In the genomic region with DNA sequence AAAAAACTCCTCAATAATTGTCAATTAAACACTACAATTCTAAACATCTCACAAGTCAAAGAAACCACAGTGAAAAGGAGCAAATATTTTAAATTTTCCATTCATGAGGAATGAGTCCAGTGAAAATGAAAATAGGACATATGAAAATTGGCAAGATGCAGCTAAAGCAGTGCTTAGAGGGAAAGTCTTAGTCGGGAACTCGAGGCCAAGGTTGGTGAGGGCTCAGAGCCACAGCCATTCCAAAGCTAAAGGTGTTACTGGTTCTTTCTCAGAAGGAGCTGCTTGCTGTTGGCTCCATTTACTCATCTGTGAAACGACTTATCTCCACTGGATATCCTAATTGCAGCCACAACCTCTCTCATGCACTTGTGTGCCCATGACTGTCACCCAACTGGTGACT, we compare ENCODE assay signal across 32 cellular contexts. TPM values are rescaled to one million over a fixed set of nuclear protein-coding genes. Genes with fewer than 3 reads are reported as not detected.
"Had no signal": no experiment of that assay in that cellular context is flagged by ENCODE, and none has a peak within 500 bp of the region (broad histone marks: within the 10 kb centered on the region; RNA-seq: fewer than 3 reads in every experiment).

No MANE protein-coding gene starts in this region.

- H3K4me2 ChIP-seq: KMS-11 had no signal

- DNase-seq: Karpas-422, Kasumi-1, KG1, MM.1S, MV-4-11, NCI-H1048, NCI-H1092, NCI-H1092 treated with DMSO at 0.1 percent for 48 hours, NCI-H1105, NCI-H1105 treated with DMSO at 0.1 percent for 48 hours, NCI-H1417, NCI-H1417 treated with DMSO at 0.1 percent for 48 hours, NCI-H1436, NCI-H1436 treated with DMSO at 0.1 percent for 48 hours, NCI-H146, NCI-H1694, NCI-H1694 treated with DMSO at 0.1 percent for 48 hours, NCI-H187, NCI-H187 treated with DMSO at 0.1 percent for 48 hours, NCI-H1930, NCI-H2081 treated with DMSO at 0.1 percent for 48 hours, NCI-H2227 treated with DMSO at 0.1 percent for 48 hours, NCI-H226, NCI-H345, NCI-H446, NCI-H446 treated with DMSO at 0.1 percent for 48 hours, NCI-H510A, NCI-H510A treated with DMSO at 0.1 percent for 48 hours had no signal

- H3K9ac ChIP-seq: KMS-11 had no signal

- H3K27ac ChIP-seq: KMS-11 had no signal

RNA-seq across cellular contexts. Expression of a gene that starts 6.5 kb away (rescaled TPM):
- total RNA-seq: LHCN-M2, MCF 10A, NCI-H460 had no signal
